In the genomic region with DNA sequence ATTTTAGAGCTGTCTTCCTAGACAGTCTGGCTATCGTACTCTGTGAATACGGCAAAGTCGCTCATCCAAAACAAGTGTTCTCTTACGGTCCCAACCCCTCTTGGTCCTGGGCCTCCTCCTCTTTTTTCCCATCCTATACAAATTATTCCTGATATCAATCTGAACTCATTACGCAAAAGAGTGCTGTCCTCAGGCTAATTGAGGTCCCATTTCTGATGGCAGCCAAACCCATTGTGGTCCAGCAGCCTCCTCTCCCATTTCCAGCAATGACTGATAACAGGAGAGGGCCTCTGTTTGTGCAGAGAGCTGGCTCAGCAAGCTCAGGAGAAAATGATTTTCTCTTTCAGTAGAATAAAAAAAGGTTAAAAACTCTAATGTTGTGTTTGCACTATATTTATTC, we compare ENCODE assay signal across 28 cellular contexts.
"Had no signal": no experiment of that assay in that cellular context is flagged by ENCODE, and none has a peak within 500 bp of the region (broad histone marks: within the 10 kb centered on the region; RNA-seq: fewer than 3 reads in every experiment).

No MANE protein-coding gene starts in this region.

- H3K4me3 ChIP-seq: adrenal gland, cardiac muscle cell had no signal

- DNase-seq: activated B cell treated with CpG ODN at 0.5 μM for 24 hours; activated CD4-positive, alpha-beta memory T cell treated with anti-CD3 and anti-CD28 coated beads for 36 hours; activated CD4-positive, alpha-beta T cell treated with anti-CD3 and anti-CD28 coated beads for 4 hours; activated CD4-positive, alpha-beta T cell treated with anti-CD3 and anti-CD28 coated beads, Interleukin-2, amount 10 ng/mL, durations not matched to agents 24 days and 14 days; activated CD4-positive, alpha-beta T cell treated with anti-CD3 and anti-CD28 coated beads, Interleukin-2, amount 50 U/mL, for 1 hour; activated CD4-positive, alpha-beta T cell treated with anti-CD3 and anti-CD28 coated beads, Interleukin-2, amount 50 U/mL, for 4 hours; activated CD4-positive, CD25-positive, alpha-beta regulatory T cell treated with anti-CD3 and anti-CD28 coated beads, Interleukin-2, amount 50 U/mL, for 72 hours; activated CD8-positive, alpha-beta memory T cell treated with anti-CD3 and anti-CD28 coated beads, Interleukin-2, amount 50 U/mL, for 4 hours; activated CD8-positive, alpha-beta T cell treated with anti-CD3 and anti-CD28 coated beads for 36 hours; activated effector memory CD4-positive, alpha-beta T cell treated with anti-CD3 and anti-CD28 coated beads, Interleukin-2, amount 50 U/mL, for 16 hours; activated gamma-delta T cell treated with Interleukin-2 at 50 U/mL for 16 hours; activated naive CD4-positive, alpha-beta T cell; activated naive CD4-positive, alpha-beta T cell treated with anti-CD3 and anti-CD28 coated beads for 36 hours; activated naive CD4-positive, alpha-beta T cell treated with anti-CD3 and anti-CD28 coated beads, Interleukin-2, amount 50 U/mL, for 16 hours; activated naive CD8-positive, alpha-beta T cell treated with anti-CD3 and anti-CD28 coated beads for 36 hours; activated T-cell treated with anti-CD3 and anti-CD28 coated beads for 4 hours; activated T-cell treated with anti-CD3 and anti-CD28 coated beads, Interleukin-2, amount 50 U/mL, for 1 hour; activated T-cell treated with anti-CD3 and anti-CD28 coated beads, Interleukin-2, amount 50 U/mL, for 4 hours; activated T-cell treated with anti-CD3 and anti-CD28 coated beads, Interleukin-2, amount 50 U/mL, for 72 hours; adrenal gland; amniotic stem cell; aorta; caudate nucleus; cerebellar nuclear complex; T-helper 2 cell; T-helper 9 cell had no signal

- H3K4me1 ChIP-seq: adrenal gland had no signal

- H3K27ac ChIP-seq: adrenal gland, cardiac muscle cell, VCaP had no signal

- H3K36me3 ChIP-seq: adrenal gland, cardiac muscle cell had no signal

- H3K27me3 ChIP-seq: adrenal gland, cardiac muscle cell had no signal

- H3K9me3 ChIP-seq: adrenal gland had no signal
